Comparison of ENCODE assay signal across 12 cellular contexts in the genomic region with DNA sequence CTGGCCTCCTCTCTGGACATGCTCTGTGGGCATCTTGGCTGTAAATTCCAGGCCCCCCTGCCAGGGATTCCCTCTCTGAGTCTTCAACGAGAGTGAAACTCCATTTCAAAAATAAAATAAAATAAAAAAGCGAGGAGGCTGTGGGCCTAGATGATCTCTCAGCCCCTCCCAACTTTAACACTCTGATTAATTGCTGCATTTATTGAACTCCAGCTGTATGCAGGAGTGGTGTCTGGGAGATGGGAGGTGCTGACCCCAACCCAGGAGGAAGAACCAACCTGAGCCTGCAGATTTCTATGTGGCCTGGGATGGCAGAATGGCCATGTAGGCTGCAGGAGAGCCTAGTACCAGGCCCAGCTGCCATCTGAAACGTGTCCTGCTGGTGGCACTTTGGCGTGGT.
DNase-seq lines count a peak whose midpoint lies in the region; ATAC-seq and TF ChIP-seq lines count a peak whose summit lies in the region.
"Had no signal": no experiment of that assay in that cellular context is flagged by ENCODE, and none has a peak within 500 bp of the region (broad histone marks: within the 10 kb centered on the region; RNA-seq: fewer than 3 reads in every experiment).

No MANE protein-coding gene starts in this region.

- DNase-seq in PC-9: no peak
- DNase-seq in chondrocyte (ENCODE audit: low spot score): no peak
- DNase-seq in tibial nerve (ENCODE audit: low spot score in 2 of 2): no peak
- no peak for DNase-seq in germinal center (ENCODE audit: low spot score)
- no peak for DNase-seq in NCI-H2196 (lab: John Stamatoyannopoulos, UW; ENCODE audit: unreplicated experiment)
- DNase-seq: activated CD8-positive, alpha-beta memory T cell treated with anti-CD3 and anti-CD28 coated beads for 24 hours; activated naive CD8-positive, alpha-beta T cell treated with anti-CD3 and anti-CD28 coated beads for 36 hours; NCI-H226; PC-3 had no signal

- H3K4me1 Mint-ChIP-seq in chondrocyte (ENCODE audit: low read depth): peaks cover 77% of the 10 kb centered on the region

- H3K27me3 Mint-ChIP-seq in chondrocyte (ENCODE audit: low read depth): no peaks in the 10 kb centered on the region
- H3K27me3 Mint-ChIP-seq: activated naive CD8-positive, alpha-beta T cell treated with anti-CD3 and anti-CD28 coated beads for 36 hours had no signal

- no peaks in the 10 kb centered on the region for H3K9me2 ChIP-seq in PC-9 (ENCODE audit: insufficient read depth)

- H3K27me3 ChIP-seq in PC-9 (ENCODE audit: insufficient read depth, low read depth): no peaks in the 10 kb centered on the region
- H3K27me3 ChIP-seq in muscle layer of colon (ENCODE audit: control insufficient read depth in 1 of 2, insufficient read depth in 2 of 2, low read length in 2 of 2): no peaks in the 10 kb centered on the region
- no peaks in the 10 kb centered on the region for H3K27me3 ChIP-seq in tibial nerve

- WGBS in tibial nerve, 2 donors: 54 to 56% methylated on average over 4 of the region's 4 CpGs

- H3K9me3 Mint-ChIP-seq in chondrocyte (ENCODE audit: low read depth): peaks cover 9% of the 10 kb centered on the region

- no peaks in the 10 kb centered on the region for H4K20me1 ChIP-seq in PC-9 (ENCODE audit: insufficient read depth)

- peak overlapping the region; percentile 94 for H3K27ac ChIP-seq in PC-9
- peak overlapping the region; percentile 42 for H3K27ac ChIP-seq in muscle layer of colon (ENCODE audit: low read depth, low read length)
- peak overlapping the region in 3 of 4 donors; percentile 27 to 86 (median 81) for H3K27ac ChIP-seq in tibial nerve

- no peaks in the 10 kb centered on the region for H3K36me3 ChIP-seq in PC-9 (ENCODE audit: low read depth)
- H3K36me3 ChIP-seq in muscle layer of colon (ENCODE audit: insufficient read depth, low read length): no peaks in the 10 kb centered on the region
- H3K36me3 ChIP-seq in tibial nerve: no peaks in the 10 kb centered on the region

- H3K9me3 ChIP-seq in PC-9 (ENCODE audit: insufficient read depth, low read depth) (peaks cover 12% of the 10 kb centered on the region), muscle layer of colon (ENCODE audit: low read length) (no peaks in the 10 kb centered on the region), tibial nerve (peaks cover 0 to 16% (median 2%) of the 10 kb centered on the region in 4 donors)

- CTCF ChIA-PET in PC-9 (lab: Charles Lee): interaction anchor here (1.0 kb wide), 1 partner anchor 158 kb away, joined by 3 read pairs; no protein-coding TSS in a partner anchor

- H3F3A ChIP-seq in PC-9 (ENCODE audit: insufficient read depth, low read depth): peaks cover 35% of the 10 kb centered on the region

- peaks cover 53% of the 10 kb centered on the region for H3K4me1 ChIP-seq in PC-9 (replicated peaks; ENCODE audit: insufficient read depth)
- peaks cover 45% of the 10 kb centered on the region for H3K4me1 ChIP-seq in muscle layer of colon (ENCODE audit: insufficient read depth, low read length)
- peaks cover 0 to 66% (median 43%) of the 10 kb centered on the region in 4 donors for H3K4me1 ChIP-seq in tibial nerve

- no peak for TF ChIP-seq CTCF in PC-9 (conservative IDR thresholded peaks at IDR 0.05)
- no peak for TF ChIP-seq CTCF in chondrocyte (IDR thresholded peaks at IDR 0.05)
- no peak for TF ChIP-seq CTCF in tibial nerve (IDR thresholded peaks at IDR 0.05)

- H3K27ac Mint-ChIP-seq in chondrocyte (ENCODE audit: unreplicated experiment): peak overlapping the region; percentile 92

- no peak overlapping the region for H3K9ac ChIP-seq in muscle layer of colon (ENCODE audit: low read length)

- POLR2A ChIA-PET in PC-9 (lab: Charles Lee; ENCODE audit: unreplicated experiment): no interaction called here

- no peak overlapping the region for H2AFZ ChIP-seq in PC-9

- TF ChIP-seq POLR2A in tibial nerve (IDR thresholded peaks at IDR 0.05): no peak

- no peak for ATAC-seq in GM21619 (IDR thresholded peaks at IDR 0.05; ENCODE audit: unreplicated experiment)
- ATAC-seq: left lobe of liver, PC-3 had no signal

- no peak overlapping the region for H3K4me3 Mint-ChIP-seq in chondrocyte (ENCODE audit: unreplicated experiment)
- H3K4me3 Mint-ChIP-seq: activated naive CD8-positive, alpha-beta T cell treated with anti-CD3 and anti-CD28 coated beads for 36 hours had no signal

- TF ChIP-seq EP300 in tibial nerve (IDR thresholded peaks at IDR 0.05): no peak

- peak overlapping the region; percentile 80 for H3K4me2 ChIP-seq in PC-9

- H3K4me3 ChIP-seq in PC-9: no peak overlapping the region
- no peak overlapping the region for H3K4me3 ChIP-seq in muscle layer of colon (ENCODE audit: low read depth in 1 of 2, low read length in 2 of 2)
- H3K4me3 ChIP-seq in tibial nerve: no peak overlapping the region

- intact Hi-C loops in PC-9 (cut with micrococcal nuclease; ENCODE audit: unreplicated experiment): no loop called here

- H3K79me2 ChIP-seq in PC-9 (ENCODE audit: low read depth): no peaks in the 10 kb centered on the region

- BruUV-seq in PC-9 (replicated peaks; lab: Mats Ljungman, UMichigan): no TSS peak

- H3K36me3 Mint-ChIP-seq in chondrocyte (ENCODE audit: low read depth): no peaks in the 10 kb centered on the region

Comparison
In these comparisons a context has a peak if more than half of its experiments do, and no peak if none do; other contexts are left out.
1. H3K27ac ChIP-seq: peak in every context shown above with its lines; median percentile 94 in PC-9; 81 in tibial nerve; 42 in muscle layer of colon.